In genomic region chr1:43836267-43836951, GRCh38 we compare ENCODE assay signal across 8 cellular contexts.
A peak's percentile ranks its signal among the peaks of the same experiment; 100 is the strongest.
DNase-seq lines count a peak whose midpoint lies in the region.

No MANE protein-coding gene starts in this region.

- H2BK5ac ChIP-seq in mesenchymal stem cell (ENCODE audit: low read depth, low read length, poor library complexity, severe bottlenecking), result peak overlapping the region; percentile 59

- intact Hi-C loops in activated naive CD4-positive, alpha-beta T cell treated with anti-CD3 and anti-CD28 coated beads for 36 hours (cut with micrococcal nuclease), result loop anchor here (2.0 kb wide), 1 partner anchor 28 kb away; no protein-coding TSS in a partner anchor

- peaks cover 52% of the 10 kb centered on the region for H3K4me1 Mint-ChIP-seq in activated naive CD4-positive, alpha-beta T cell treated with anti-CD3 and anti-CD28 coated beads for 36 hours (ENCODE audit: low read depth)
- H3K4me1 Mint-ChIP-seq in stimulated activated naive CD8-positive, alpha-beta T cell treated with anti-CD3 and anti-CD28 coated beads, Interleukin-15, Interleukin-2, amounts not matched to agents 100 ng/mL and 50 ng/mL, for 24 hours (ENCODE audit: low read depth), result peaks cover 55% of the 10 kb centered on the region

- no peak overlapping the region for H3K9ac ChIP-seq in mesenchymal stem cell (ENCODE audit: low read length)

- H3K4ac ChIP-seq in mesenchymal stem cell (ENCODE audit: low read depth in 1 of 2, low read length in 2 of 2), result peak overlapping the region in 1 of 2 experiments; percentile 73

- H3K27ac ChIP-seq in mesenchymal stem cell (ENCODE audit: low read length, poor library complexity, severe bottlenecking), result peak overlapping the region; percentile 88

- H3K36me3 Mint-ChIP-seq in activated naive CD4-positive, alpha-beta T cell treated with anti-CD3 and anti-CD28 coated beads for 36 hours (ENCODE audit: low read depth), result peaks cover 15% of the 10 kb centered on the region
- H3K36me3 Mint-ChIP-seq in stimulated activated naive CD8-positive, alpha-beta T cell treated with anti-CD3 and anti-CD28 coated beads, Interleukin-15, Interleukin-2, amounts not matched to agents 100 ng/mL and 50 ng/mL, for 24 hours (ENCODE audit: low read depth), result peaks cover 30% of the 10 kb centered on the region

- H3K23ac ChIP-seq in mesenchymal stem cell (ENCODE audit: low read length in 2 of 2), result peak overlapping the region in 1 of 2 experiments; percentile 81

- DNase-seq in activated gamma-delta T cell treated with Interleukin-2 at 50 U/mL for 16 hours, result peak; percentile 81
- DNase-seq in activated gamma-delta T cell (lab: John Stamatoyannopoulos, UW), result no peak
- peak; percentile 86 for DNase-seq in M059J (ENCODE audit: low read depth)
- peak; percentile 100 for DNase-seq in RPMI8226
- DNase-seq in activated naive CD4-positive, alpha-beta T cell treated with anti-CD3 and anti-CD28 coated beads for 36 hours, result peak; percentile 75
- no peak for DNase-seq in mesenchymal stem cell
- no peak for DNase-seq in KG1 (lab: John Stamatoyannopoulos, UW)

- H3K14ac ChIP-seq in mesenchymal stem cell (ENCODE audit: low read length in 2 of 2), result peak overlapping the region in 1 of 2 experiments; percentile 91

- no peak overlapping the region for H3K4me3 ChIP-seq in mesenchymal stem cell (ENCODE audit: insufficient read depth in 1 of 2, low read depth in 1 of 2, low read length in 2 of 2)

- CTCF ChIA-PET in activated naive CD4-positive, alpha-beta T cell treated with anti-CD3 and anti-CD28 coated beads for 36 hours (lab: Charles Lee), result no interaction called here

- H2BK12ac ChIP-seq in mesenchymal stem cell (ENCODE audit: low read length in 2 of 2), result peak overlapping the region; percentile 75 to 81

- H3K9me3 Mint-ChIP-seq in activated naive CD4-positive, alpha-beta T cell treated with anti-CD3 and anti-CD28 coated beads for 36 hours, result no peaks in the 10 kb centered on the region
- no peaks in the 10 kb centered on the region for H3K9me3 Mint-ChIP-seq in stimulated activated naive CD8-positive, alpha-beta T cell treated with anti-CD3 and anti-CD28 coated beads, Interleukin-15, Interleukin-2, amounts not matched to agents 100 ng/mL and 50 ng/mL, for 24 hours

- H3K36me3 ChIP-seq in mesenchymal stem cell (ENCODE audit: control insufficient read depth in 1 of 2, insufficient read depth in 2 of 2, low read depth in 1 of 2, low read length in 2 of 2), result peaks cover 18 to 44% of the 10 kb centered on the region in 2 experiments

- peak overlapping the region; percentile 12 for H3K27ac Mint-ChIP-seq in activated naive CD4-positive, alpha-beta T cell treated with anti-CD3 and anti-CD28 coated beads for 36 hours
- H3K27ac Mint-ChIP-seq in stimulated activated naive CD8-positive, alpha-beta T cell treated with anti-CD3 and anti-CD28 coated beads, Interleukin-15, Interleukin-2, amounts not matched to agents 100 ng/mL and 50 ng/mL, for 24 hours, result peak overlapping the region; percentile 92

- H3K79me1 ChIP-seq in mesenchymal stem cell (replicated peaks; ENCODE audit: low read length, poor library complexity, severe bottlenecking), result peaks cover 8% of the 10 kb centered on the region

- no peaks in the 10 kb centered on the region for H3K27me3 Mint-ChIP-seq in activated naive CD4-positive, alpha-beta T cell treated with anti-CD3 and anti-CD28 coated beads for 36 hours (ENCODE audit: low read depth)
- H3K27me3 Mint-ChIP-seq in stimulated activated naive CD8-positive, alpha-beta T cell treated with anti-CD3 and anti-CD28 coated beads, Interleukin-15, Interleukin-2, amounts not matched to agents 100 ng/mL and 50 ng/mL, for 24 hours, result no peaks in the 10 kb centered on the region

- H3K9me3 ChIP-seq in mesenchymal stem cell (ENCODE audit: control insufficient read depth, low read length), result peaks cover 4% of the 10 kb centered on the region

- H3K4me2 ChIP-seq in mesenchymal stem cell (ENCODE audit: low read length, poor library complexity, severe bottlenecking), result no peak overlapping the region

- peaks cover 0 to 8% of the 10 kb centered on the region in 2 experiments for H3K27me3 ChIP-seq in mesenchymal stem cell (ENCODE audit: control insufficient read depth in 1 of 2, insufficient read depth in 1 of 2, low read length in 2 of 2)

- H2AFZ ChIP-seq in mesenchymal stem cell (ENCODE audit: low read depth, low read length), result no peak overlapping the region

- H2AK5ac ChIP-seq in mesenchymal stem cell (ENCODE audit: low read length, severe bottlenecking), result peak overlapping the region; percentile 76

- H2BK15ac ChIP-seq in mesenchymal stem cell (ENCODE audit: low read depth, poor library complexity, severe bottlenecking), result peak overlapping the region; percentile 54

- H3K18ac ChIP-seq in mesenchymal stem cell (ENCODE audit: low read depth in 1 of 2, low read length in 2 of 2), result peak overlapping the region; percentile 79 to 80

- no peak overlapping the region for H2BK120ac ChIP-seq in mesenchymal stem cell (ENCODE audit: low read depth, low read length)

- peak overlapping the region; percentile 19 for H4K8ac ChIP-seq in mesenchymal stem cell (ENCODE audit: low read length)

- 81% methylated on average over 5 of the region's 6 CpGs for WGBS in mesenchymal stem cell

- peak overlapping the region; percentile 90 for H4K91ac ChIP-seq in mesenchymal stem cell (ENCODE audit: low read length)

- no peak overlapping the region for H3K4me3 Mint-ChIP-seq in activated naive CD4-positive, alpha-beta T cell treated with anti-CD3 and anti-CD28 coated beads for 36 hours
- H3K4me3 Mint-ChIP-seq in stimulated activated naive CD8-positive, alpha-beta T cell treated with anti-CD3 and anti-CD28 coated beads, Interleukin-15, Interleukin-2, amounts not matched to agents 100 ng/mL and 50 ng/mL, for 24 hours, result no peak overlapping the region

- H3K4me1 ChIP-seq in mesenchymal stem cell (ENCODE audit: control insufficient read depth, insufficient read depth, low read depth, low read length), result peaks cover 26% of the 10 kb centered on the region

Comparison
In these comparisons a context has a peak if more than half of its experiments do, and no peak if none do; other contexts are left out.
1. DNase-seq: peak in activated gamma-delta T cell treated with Interleukin-2 at 50 U/mL for 16 hours (single experiment), M059J (single experiment), RPMI8226 (single experiment) and activated naive CD4-positive, alpha-beta T cell treated with anti-CD3 and anti-CD28 coated beads for 36 hours (single experiment); none in activated gamma-delta T cell (single experiment), mesenchymal stem cell (single experiment) and KG1 (single experiment).